ENCODE assay signal across 13 cellular contexts in the genomic region with DNA sequence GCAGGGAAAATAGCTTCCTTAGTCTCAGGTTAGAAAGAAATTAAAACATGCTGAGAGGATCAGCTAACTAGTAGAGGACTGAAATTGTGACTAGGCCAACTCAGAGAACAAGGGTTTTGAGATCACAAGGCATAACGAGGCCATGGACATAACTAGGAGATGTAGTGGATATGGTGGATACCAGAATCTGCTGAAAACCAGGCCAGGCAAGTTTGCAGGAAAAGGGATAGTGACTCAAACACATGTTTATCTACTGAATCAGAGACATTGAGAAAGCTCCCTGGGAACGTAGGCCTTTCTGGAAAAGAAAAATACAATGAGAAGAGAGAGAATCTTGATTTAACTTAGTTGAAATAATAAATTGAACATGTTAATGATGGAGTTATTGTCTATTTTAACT.
A peak's percentile ranks its signal among the peaks of the same experiment; 100 is the strongest.
DNase-seq lines count a peak whose midpoint lies in the region; ATAC-seq lines count a peak whose summit lies in the region.
"Had no signal": no experiment of that assay in that cellular context is flagged by ENCODE, and none has a peak within 500 bp of the region (broad histone marks: within the 10 kb centered on the region; RNA-seq: fewer than 3 reads in every experiment).

No MANE protein-coding gene starts in this region.

- H3K27ac ChIP-seq in substantia nigra (ENCODE audit: low read depth, low read length, poor library complexity, severe bottlenecking) = no peak overlapping the region
- H3K27ac ChIP-seq: esophagus squamous epithelium, left lung had no signal

- DNase-seq in A172 (ENCODE audit: low spot score) (peak; percentile 43), HPDE6-E6E7 (ENCODE audit: extremely low spot score) (peak; percentile 10), astrocyte of the hippocampus (ENCODE audit: low read depth, low spot score) (peak; percentile 76), hepatic stellate cell (ENCODE audit: low spot score) (peak; percentile 25), substantia nigra (lab: John Stamatoyannopoulos, UW) (no peak), middle frontal gyrus (ENCODE audit: extremely low spot score, low spot score) (no peak)
- DNase-seq: anterior cingulate cortex; esophagus squamous epithelium; left lung; occipital lobe; stimulated activated naive CD8-positive, alpha-beta T cell treated with anti-CD3 and anti-CD28 coated beads, Interleukin-15, amount 100 ng/mL, for 72 hours had no signal

- ATAC-seq in GM21717 (IDR thresholded peaks at IDR 0.05; ENCODE audit: unreplicated experiment) = no peak
- no peak for ATAC-seq in HG02870 (IDR thresholded peaks at IDR 0.05; ENCODE audit: unreplicated experiment)
- ATAC-seq: left lung; stimulated activated naive CD8-positive, alpha-beta T cell treated with anti-CD3 and anti-CD28 coated beads, Interleukin-15, amount 100 ng/mL, for 72 hours had no signal

Comparison
In these comparisons a context has a peak if more than half of its experiments do, and no peak if none do; other contexts are left out.
1. DNase-seq: peak in A172 (single experiment), HPDE6-E6E7 (single experiment), astrocyte of the hippocampus (single experiment) and hepatic stellate cell (single experiment); none in substantia nigra (0 of 49) and middle frontal gyrus (single experiment).